In genomic region chr4:83556836-83557235, GRCh38 we compare ENCODE assay signal across 23 cellular contexts. TPM values are rescaled to one million over a fixed set of nuclear protein-coding genes. Genes with fewer than 3 reads are reported as not detected.
"Had no signal": no experiment of that assay in that cellular context is flagged by ENCODE, and none has a peak within 500 bp of the region (broad histone marks: within the 10 kb centered on the region; RNA-seq: fewer than 3 reads in every experiment).

No MANE protein-coding gene starts in this region.

- H3K27ac Mint-ChIP-seq: activated naive CD4-positive, alpha-beta T cell treated with anti-CD3 and anti-CD28 coated beads for 36 hours; activated T-helper 2 cell treated with anti-CD3 and anti-CD28 coated beads, Interferon-gamma antibody, Interleukin-2, Interleukin-4, amounts not matched to agents 10 μg/mL and 5 μg/mL and 100 μg/mL, durations not matched to agents 14 hours and 24 hours and 36 hours; immature natural killer cell; memory B cell; naive B cell; T-helper 2 cell treated with Interferon-gamma antibody and Interleukin-4, amounts not matched to agents 5 μg/mL and 100 μg/mL, for 36 hours had no signal

- H3K27ac ChIP-seq: brain microvascular endothelial cell, prostate gland, right atrium auricular region, tibial nerve, uterus had no signal

- H3K4me3 ChIP-seq: mucosa of descending colon, prostate gland, right atrium auricular region, tibial nerve, uterus had no signal

- H3K36me3 ChIP-seq: brain microvascular endothelial cell, prostate gland, right atrium auricular region, tibial nerve, uterus had no signal

- H3K4me1 Mint-ChIP-seq: memory B cell had no signal

- H3K4me1 ChIP-seq: prostate gland, tibial nerve, uterus had no signal

- H3K4me3 Mint-ChIP-seq: activated naive CD4-positive, alpha-beta T cell treated with anti-CD3 and anti-CD28 coated beads for 36 hours; immature natural killer cell; memory B cell; naive B cell; neural crest cell had no signal

- DNase-seq: activated CD4-positive, alpha-beta T cell treated with anti-CD3 and anti-CD28 coated beads, Interleukin-2, amount 50 U/mL, for 4 hours; activated naive CD4-positive, alpha-beta T cell treated with anti-CD3 and anti-CD28 coated beads for 36 hours; activated T-cell treated with anti-CD3 and anti-CD28 coated beads, Interleukin-2, amount 50 U/mL, for 1 hour; brain microvascular endothelial cell; central memory CD4-positive, alpha-beta T cell; head of caudate nucleus; immature natural killer cell; kidney glomerular epithelial cell; mucosa of descending colon; naive B cell; stimulated activated CD4-positive, alpha-beta T cell treated with anti-CD3 and anti-CD28 coated beads, Interleukin-2, amount 100 ng/mL, for 24 hours; stimulated activated naive CD8-positive, alpha-beta T cell treated with anti-CD3 and anti-CD28 coated beads, Interleukin-15, Interleukin-2, amounts not matched to agents 100 U/mL and 50 U/mL, for 24 hours; substantia nigra; uterus had no signal

- H3K27me3 ChIP-seq: brain microvascular endothelial cell, right atrium auricular region, tibial nerve, uterus had no signal

- H3K9me3 Mint-ChIP-seq: activated naive CD4-positive, alpha-beta T cell treated with anti-CD3 and anti-CD28 coated beads for 36 hours; activated T-helper 2 cell treated with anti-CD3 and anti-CD28 coated beads, Interferon-gamma antibody, Interleukin-2, Interleukin-4, amounts not matched to agents 10 μg/mL and 5 μg/mL and 100 μg/mL, durations not matched to agents 14 hours and 24 hours and 36 hours; immature natural killer cell; memory B cell; naive B cell; neural crest cell; T-helper 2 cell treated with Interferon-gamma antibody and Interleukin-4, amounts not matched to agents 5 μg/mL and 100 μg/mL, for 36 hours had no signal

- H3K9me3 ChIP-seq: mucosa of descending colon, prostate gland, right atrium auricular region, tibial nerve, uterus had no signal

- H3K36me3 Mint-ChIP-seq: immature natural killer cell, memory B cell, naive B cell had no signal

- H3K27me3 Mint-ChIP-seq: memory B cell had no signal

RNA-seq across cellular contexts. Expression of gene GPAT3, which starts 20.9 kb away (rescaled TPM):
- total RNA-seq: frontal cortex, neural crest cell, osteocyte had no signal
